ENCODE assay signal across 22 cellular contexts in genomic region chr12:91384391-91384790, GRCh38.
"Had no signal": no experiment of that assay in that cellular context is flagged by ENCODE, and none has a peak within 500 bp of the region (broad histone marks: within the 10 kb centered on the region; RNA-seq: fewer than 3 reads in every experiment).

No MANE protein-coding gene starts in this region.

- DNase-seq: activated CD4-positive, alpha-beta T cell treated with anti-CD3 and anti-CD28 coated beads for 4 hours; activated CD8-positive, alpha-beta memory T cell treated with anti-CD3 and anti-CD28 coated beads, Interleukin-2, amount 50 U/mL, for 48 hours; activated CD8-positive, alpha-beta T cell treated with anti-CD3 and anti-CD28 coated beads for 36 hours; activated naive CD4-positive, alpha-beta T cell treated with anti-CD3 and anti-CD28 coated beads, Interleukin-2, amount 50 U/mL, for 16 hours; activated naive CD8-positive, alpha-beta T cell treated with anti-CD3 and anti-CD28 coated beads, Interleukin-2, amount 10 ng/mL, durations not matched to agents 7 days and 5 days; activated T-cell treated with anti-CD3 and anti-CD28 coated beads, Interleukin-2, amount 50 U/mL, for 1 hour; adrenal gland; anterior cingulate cortex; central memory CD4-positive, alpha-beta T cell; MG63; NCI-H1105; NCI-H1436; NCI-H1694 treated with DMSO at 0.1 percent for 48 hours; NCI-H2081; NCI-H510A treated with DMSO at 0.1 percent for 48 hours; PC-3; SHP77; SW 1271 had no signal

- H3K4me3 Mint-ChIP-seq: activated CD8-positive, alpha-beta T cell treated with anti-CD3 and anti-CD28 coated beads for 36 hours; activated naive CD8-positive, alpha-beta T cell treated with anti-CD3 and anti-CD28 coated beads, Interleukin-2, amount 10 ng/mL, durations not matched to agents 7 days and 5 days; T-helper 2 cell treated with Interferon-gamma antibody and Interleukin-4, amounts not matched to agents 5 μg/mL and 100 μg/mL, for 36 hours had no signal

- H3K4me1 ChIP-seq: SJSA1 had no signal

- H3K27ac Mint-ChIP-seq: activated CD8-positive, alpha-beta T cell treated with anti-CD3 and anti-CD28 coated beads for 36 hours; activated naive CD8-positive, alpha-beta T cell treated with anti-CD3 and anti-CD28 coated beads, Interleukin-2, amount 10 ng/mL, durations not matched to agents 7 days and 5 days; T-helper 2 cell treated with Interferon-gamma antibody and Interleukin-4, amounts not matched to agents 5 μg/mL and 100 μg/mL, for 36 hours had no signal

- ATAC-seq: activated CD4-positive, CD25-positive, alpha-beta regulatory T cell treated with anti-CD3 and anti-CD28 coated beads, Interleukin-2, amount 50 U/mL, for 24 hours; activated CD8-positive, alpha-beta T cell treated with anti-CD3 and anti-CD28 coated beads for 36 hours; PC-3; SK-N-SH treated with all-trans-retinoic acid at 6 μM for 48 hours had no signal

- H3K9me3 Mint-ChIP-seq: activated CD8-positive, alpha-beta T cell treated with anti-CD3 and anti-CD28 coated beads for 36 hours; activated naive CD8-positive, alpha-beta T cell treated with anti-CD3 and anti-CD28 coated beads, Interleukin-2, amount 10 ng/mL, durations not matched to agents 7 days and 5 days; T-helper 2 cell treated with Interferon-gamma antibody and Interleukin-4, amounts not matched to agents 5 μg/mL and 100 μg/mL, for 36 hours had no signal

- H3K27ac ChIP-seq: SJSA1 had no signal

- H3K27me3 ChIP-seq: adrenal gland, SJSA1 had no signal

- H3K4me3 ChIP-seq: adrenal gland, MG63, SJSA1 had no signal

- H3K9me3 ChIP-seq: adrenal gland, MG63, SJSA1 had no signal

- H3K36me3 ChIP-seq: adrenal gland, MG63, SJSA1 had no signal

- H3K27me3 Mint-ChIP-seq: activated CD8-positive, alpha-beta T cell treated with anti-CD3 and anti-CD28 coated beads for 36 hours had no signal

- H3K36me3 Mint-ChIP-seq: activated naive CD8-positive, alpha-beta T cell treated with anti-CD3 and anti-CD28 coated beads, Interleukin-2, amount 10 ng/mL, durations not matched to agents 7 days and 5 days had no signal
